In the genomic region with DNA sequence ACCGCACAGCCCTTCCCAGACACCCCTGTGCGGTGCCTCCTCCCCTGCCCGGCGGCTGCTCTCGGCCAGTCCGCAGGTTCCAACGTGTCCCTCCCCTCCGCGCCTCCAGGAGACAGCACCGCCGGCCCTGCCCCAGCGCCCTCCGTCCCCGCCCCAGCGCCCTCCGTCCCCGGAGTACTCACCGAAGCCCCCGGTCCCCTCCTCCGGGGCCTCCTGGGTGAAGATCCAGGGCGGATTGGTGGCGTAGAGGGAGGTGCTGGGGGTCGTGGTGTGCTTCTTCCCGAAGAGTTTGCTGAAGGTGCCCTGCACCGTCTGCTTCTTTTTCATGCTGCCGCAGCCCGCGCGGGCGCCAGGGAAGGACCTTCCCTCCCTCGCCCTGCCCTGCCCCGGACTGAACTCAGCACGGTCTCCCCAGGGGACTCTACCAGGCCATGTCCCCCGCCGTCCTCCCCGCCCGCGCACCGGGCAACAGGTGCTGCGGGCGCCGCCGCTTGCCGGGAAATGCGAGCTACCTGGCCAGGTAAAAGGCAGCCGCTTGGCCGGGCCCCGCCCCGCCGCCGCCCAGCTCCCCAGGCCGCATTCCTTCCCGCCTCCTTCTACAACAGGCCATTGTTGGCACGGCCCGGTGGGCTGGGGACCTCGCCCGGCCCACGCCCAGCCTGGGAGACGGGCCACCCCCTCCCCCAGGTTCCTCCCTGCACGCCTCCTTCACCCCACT, we compare ENCODE assay signal across 8 cellular contexts. TPM values are rescaled to one million over a fixed set of nuclear protein-coding genes. Genes with fewer than 3 reads are reported as not detected.
A peak's percentile ranks its signal among the peaks of the same experiment; 100 is the strongest.
DNase-seq lines count a peak whose midpoint lies in the region; ATAC-seq, FAIRE-seq and TF ChIP-seq lines count a peak whose summit lies in the region.

A gene with protein sequence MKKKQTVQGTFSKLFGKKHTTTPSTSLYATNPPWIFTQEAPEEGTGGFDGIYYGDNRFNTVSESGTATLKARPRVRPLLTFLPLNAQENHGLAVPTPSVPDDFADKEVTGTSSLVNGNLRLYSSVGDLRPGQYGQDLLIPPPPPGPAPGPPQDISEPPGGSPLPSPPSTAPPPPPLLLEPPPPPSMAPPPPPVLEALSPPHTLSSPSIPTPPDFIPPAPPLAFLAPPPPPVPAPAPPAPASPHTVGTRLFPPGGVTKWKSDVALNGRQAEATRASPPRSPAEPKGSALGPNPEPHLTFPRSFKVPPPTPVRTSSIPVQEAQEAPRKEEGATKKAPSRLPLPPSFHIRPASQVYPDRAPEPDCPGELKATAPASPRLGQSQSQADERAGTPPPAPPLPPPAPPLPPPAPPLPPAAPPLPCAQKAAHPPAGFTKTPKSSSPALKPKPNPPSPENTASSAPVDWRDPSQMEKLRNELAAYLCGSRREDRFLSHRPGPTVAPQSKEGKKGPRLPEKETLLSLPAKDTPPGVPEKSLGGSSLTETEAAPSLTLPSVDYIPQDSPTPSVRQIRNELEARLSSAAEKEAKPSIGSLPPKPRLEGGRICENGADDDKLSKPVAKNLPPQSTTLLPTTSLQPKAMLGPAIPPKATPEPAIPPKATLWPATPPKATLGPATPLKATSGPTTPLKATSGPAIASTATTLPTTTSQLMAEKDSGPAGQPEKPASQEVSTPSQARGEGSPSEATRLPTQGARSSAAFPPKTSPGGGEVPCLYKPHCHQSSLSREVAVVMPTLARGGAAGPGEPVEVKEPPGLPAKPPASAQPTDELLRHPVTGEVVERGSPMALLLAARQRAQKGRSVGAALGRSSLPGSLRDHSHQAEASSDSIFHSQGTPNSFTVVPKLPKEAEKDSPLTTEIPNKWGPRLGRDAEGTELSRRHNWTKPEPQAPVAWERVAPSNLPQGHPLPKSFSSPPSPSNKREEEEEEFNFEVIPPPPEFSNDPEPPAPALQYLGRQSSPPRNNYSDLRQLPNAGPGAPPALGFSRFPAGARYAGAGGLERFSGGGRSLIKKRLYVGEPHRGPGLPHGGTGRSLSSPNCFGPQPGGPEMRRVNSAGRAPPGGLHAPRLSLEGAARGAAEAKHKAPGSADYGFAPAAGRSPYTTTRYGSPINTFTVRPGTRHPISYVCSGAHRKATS (minus strand): TSS at position 503 of the 718 bp plus-strand sequence. CDS start 176 bp downstream, at position 327.

- H3K36me3 ChIP-seq in muscle layer of duodenum (ENCODE audit: control insufficient read depth in 1 of 2, insufficient read depth in 2 of 2, low read length in 2 of 2), result no peaks in the 10 kb centered on the region

- peak; percentile 50 for DNase-seq in ELR (ENCODE audit: low read depth)
- DNase-seq in NCI-H748 (lab: John Stamatoyannopoulos, UW; ENCODE audit: unreplicated experiment), result peak; percentile 80
- peak; percentile 48 for DNase-seq in endothelial cell (ENCODE audit: low spot score)
- DNase-seq in GM19239 (ENCODE audit: insufficient read length, low spot score), result no peak
- no peak for DNase-seq in GM13977 (ENCODE audit: low spot score)

- peak within 1 kb of the TSS; percentile 79 for H3K4me3 Mint-ChIP-seq in endothelial cell (ENCODE audit: unreplicated experiment)

- peaks cover 0 to 5% of the 10 kb centered on the region in 2 donors for H3K4me1 ChIP-seq in muscle layer of duodenum (ENCODE audit: control insufficient read depth in 1 of 2, insufficient read depth in 2 of 2, low read length in 2 of 2)

- H3K27me3 ChIP-seq in muscle layer of duodenum (ENCODE audit: low read depth, low read length), result no peaks in the 10 kb centered on the region

- H3K27me3 Mint-ChIP-seq in endothelial cell (ENCODE audit: unreplicated experiment), result peaks cover 10% of the 10 kb centered on the region

- H3K9me3 Mint-ChIP-seq in endothelial cell (ENCODE audit: unreplicated experiment), result no peaks in the 10 kb centered on the region

- no peak for FAIRE-seq in GM19239 (lab: Jason Lieb, UNC)

- H3K36me3 Mint-ChIP-seq in endothelial cell (ENCODE audit: low read depth, unreplicated experiment), result no peaks in the 10 kb centered on the region

- no peaks in the 10 kb centered on the region for H3K9me3 ChIP-seq in muscle layer of duodenum (ENCODE audit: control insufficient read depth in 1 of 2, low read length in 2 of 2)

- H3K27ac Mint-ChIP-seq in endothelial cell (ENCODE audit: unreplicated experiment), result no peak within 1 kb of the TSS

- H3K27ac ChIP-seq in muscle layer of duodenum (ENCODE audit: low read length), result peak within 1 kb of the TSS; percentile 88

- in situ Hi-C loops in GM13977 (cut with MboI; ENCODE audit: low pct_unique_long_range_greater_than_20kb, low sequenced_read_pairs, unreplicated experiment), result no loop called here

- peak within 1 kb of the TSS; percentile 55 to 63 for H3K4me3 ChIP-seq in muscle layer of duodenum (ENCODE audit: low read depth in 1 of 2, low read length in 2 of 2)

- ATAC-seq in HG03460 (IDR thresholded peaks at IDR 0.05; ENCODE audit: unreplicated experiment), result no peak
- ATAC-seq in GM19023 (IDR thresholded peaks at IDR 0.05; ENCODE audit: unreplicated experiment), result no peak

- TF ChIP-seq CTCF in endothelial cell (IDR thresholded peaks at IDR 0.05; ENCODE audit: unreplicated experiment) (no peak), GM13977 (IDR thresholded peaks at IDR 0.05; ENCODE audit: extremely low read depth, insufficient read depth, missing control alignments) (no peak)

- peaks cover 18% of the 10 kb centered on the region for H3K4me1 Mint-ChIP-seq in endothelial cell (ENCODE audit: unreplicated experiment)

RNA-seq across cellular contexts. Expression of the gene that starts here (rescaled TPM):
- total RNA-seq in endothelial cell (ENCODE audit: unreplicated experiment), result 0.87 TPM

Comparison
In these comparisons a context has a peak if more than half of its experiments do, and no peak if none do; other contexts are left out.
1. Peak in DNase-seq in endothelial cell; RNA of the gene not detected or under 1 TPM.
2. DNase-seq: peak in ELR (single experiment) and NCI-H748 (single experiment); none in GM19239 (single experiment) and GM13977 (single experiment).